Comparison of ENCODE assay signal across 9 cellular contexts in the genomic region with DNA sequence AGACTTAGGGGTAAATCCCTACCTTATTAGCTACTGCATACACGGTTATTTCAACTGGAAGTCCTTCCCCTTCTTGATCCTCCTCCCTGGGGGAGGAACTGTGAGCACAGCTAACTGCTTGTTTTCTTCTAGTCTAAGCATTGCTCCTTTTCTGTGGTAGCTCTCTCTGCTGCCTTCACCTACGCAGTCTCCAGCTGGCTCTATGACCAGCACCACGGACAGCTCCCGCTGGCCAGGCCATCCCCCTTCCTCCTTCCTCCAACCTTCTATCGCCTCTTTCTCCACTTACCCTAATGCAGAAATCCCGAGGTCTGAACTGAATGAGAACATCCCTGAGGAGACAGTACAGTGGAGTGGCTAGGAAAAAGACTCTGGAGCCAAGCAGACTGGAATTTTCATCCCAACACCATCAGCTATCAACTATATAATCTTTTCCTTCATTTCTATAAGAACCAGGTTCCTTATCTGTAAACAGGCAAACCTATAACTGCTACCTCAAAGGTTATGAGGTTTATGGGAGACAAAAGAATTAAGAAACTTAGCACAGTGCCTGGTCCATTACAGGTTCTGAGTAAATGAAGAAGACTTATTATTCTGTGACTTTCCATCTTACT. TPM values are rescaled to one million over a fixed set of nuclear protein-coding genes. Genes with fewer than 3 reads are reported as not detected.
DNase-seq lines count a peak whose midpoint lies in the region; ATAC-seq, FAIRE-seq and TF ChIP-seq lines count a peak whose summit lies in the region.
"Had no signal": no experiment of that assay in that cellular context is flagged by ENCODE, and none has a peak within 500 bp of the region (broad histone marks: within the 10 kb centered on the region; RNA-seq: fewer than 3 reads in every experiment).

No MANE protein-coding gene starts in this region.

- DNase-seq in GM12891 (ENCODE audit: insufficient read length, low spot score) = peak; percentile 33
- DNase-seq in MG63 = peak; percentile 28
- DNase-seq in astrocyte of the spinal cord (ENCODE audit: low read depth, low spot score) = peak; percentile 35
- DNase-seq in mesenteric fat pad (ENCODE audit: low spot score) = peak; percentile 47
- no peak for DNase-seq in CD14-positive monocyte (ENCODE audit: low spot score)
- no peak for DNase-seq in activated T-cell treated with anti-CD3 and anti-CD28 coated beads for 4 hours
- no peak for DNase-seq in NCI-H1417 treated with DMSO at 0.1 percent for 48 hours (lab: John Stamatoyannopoulos, UW)

- H3K9me3 Mint-ChIP-seq in CD14-positive monocyte = peaks cover 0 to 2% (median 0%) of the 10 kb centered on the region in 7 donors
- H3K9me3 Mint-ChIP-seq: activated naive CD4-positive, alpha-beta T cell treated with anti-CD3 and anti-CD28 coated beads, Interleukin-2, amount 50 U/mL, for 72 hours had no signal

- FAIRE-seq in GM12891 (lab: Jason Lieb, UNC) = peak; percentile 38

- H3K27ac Mint-ChIP-seq in CD14-positive monocyte = no peak overlapping the region
- H3K27ac Mint-ChIP-seq: activated naive CD4-positive, alpha-beta T cell treated with anti-CD3 and anti-CD28 coated beads, Interleukin-2, amount 50 U/mL, for 72 hours had no signal

- H3K27me3 Mint-ChIP-seq in CD14-positive monocyte (ENCODE audit: low read depth in 3 of 3) = peaks cover 48 to 53% (median 51%) of the 10 kb centered on the region in 3 donors

- no peak for ATAC-seq in GM21526 (IDR thresholded peaks at IDR 0.05; ENCODE audit: low FRiP score, unreplicated experiment)
- ATAC-seq: activated naive CD4-positive, alpha-beta T cell treated with anti-CD3 and anti-CD28 coated beads, Interleukin-2, amount 50 U/mL, for 72 hours had no signal

- H3K36me3 Mint-ChIP-seq in CD14-positive monocyte = no peaks in the 10 kb centered on the region
- H3K36me3 Mint-ChIP-seq: activated naive CD4-positive, alpha-beta T cell treated with anti-CD3 and anti-CD28 coated beads, Interleukin-2, amount 50 U/mL, for 72 hours had no signal

- intact Hi-C loops in CD14-positive monocyte (cut with micrococcal nuclease) = no loop called here

- H3K4me1 Mint-ChIP-seq in CD14-positive monocyte = peaks cover 5% of the 10 kb centered on the region

- peaks cover 22% of the 10 kb centered on the region for H3K27me3 ChIP-seq in MG63

- H3K4me3 ChIP-seq in MG63 (no peak overlapping the region), astrocyte of the spinal cord (ENCODE audit: low read depth, low read length) (no peak overlapping the region)

- peak overlapping the region in 1 of 2 donors; percentile 44 for H3K4me3 Mint-ChIP-seq in CD14-positive monocyte

- TF ChIP-seq POLR2A in GM12891 (IDR thresholded peaks at IDR 0.05; ENCODE audit: low read depth, low read length) = no peak

- TF ChIP-seq CTCF in astrocyte of the spinal cord (IDR thresholded peaks at IDR 0.05; ENCODE audit: low read depth, low read length) = no peak
- TF ChIP-seq CTCF in CD14-positive monocyte (IDR thresholded peaks at IDR 0.05) = no peak

- H3K36me3 ChIP-seq in MG63 = no peaks in the 10 kb centered on the region

- no peaks in the 10 kb centered on the region for H3K9me3 ChIP-seq in MG63

- in situ Hi-C loops in astrocyte of the spinal cord (cut with HindIII; ENCODE audit: low sequenced_read_pairs) = no loop called here

TF ChIP-seq in GM12891, 5 proteins besides CTCF, POLR2A, EP300 and RAD21:
- TF ChIP-seq PAX5 (IDR thresholded peaks at IDR 0.05; ENCODE audit: insufficient read depth, low read length, severe bottlenecking) = no peak
- TF ChIP-seq TAF1 (IDR thresholded peaks at IDR 0.05; ENCODE audit: low read depth, low read length) = no peak

RNA-seq across cellular contexts. Expression of gene CFAP65, which starts 4.7 kb away (rescaled TPM):
- polyA plus RNA-seq in GM12891 (2012; ENCODE audit: low read depth, missing spikeins) = not detected
- total RNA-seq in MG63 (2014; rRNA removed; shearing (Covaris generic); ENCODE audit: low replicate concordance) = 0.03 TPM in 1 of 2 replicates, not detected in the other
- not detected for total RNA-seq in mesenteric fat pad
- not detected for polyA plus RNA-seq in CD14-positive monocyte
- total RNA-seq: activated naive CD4-positive, alpha-beta T cell treated with anti-CD3 and anti-CD28 coated beads, Interleukin-2, amount 50 U/mL, for 72 hours had no signal

RNA-seq across cellular contexts. Expression of gene IHH, which starts 14.7 kb away (rescaled TPM):
- not detected for polyA plus RNA-seq in GM12891 (2012; ENCODE audit: low read depth, missing spikeins)
- 0.16 TPM in 1 of 2 replicates, not detected in the other for total RNA-seq in MG63 (2014; rRNA removed; shearing (Covaris generic); ENCODE audit: low replicate concordance)
- total RNA-seq in mesenteric fat pad = 0.26 TPM
- not detected for polyA plus RNA-seq in CD14-positive monocyte

RNA-seq across cellular contexts. Expression of gene CRYBA2, which starts 52.8 kb away (rescaled TPM):
- not detected for polyA plus RNA-seq in GM12891 (2012; ENCODE audit: low read depth, missing spikeins)
- total RNA-seq in MG63 (2014; rRNA removed; shearing (Covaris generic); ENCODE audit: low replicate concordance) = not detected in 2 replicates
- total RNA-seq in mesenteric fat pad = not detected
- polyA plus RNA-seq in CD14-positive monocyte = not detected
- total RNA-seq: activated naive CD4-positive, alpha-beta T cell treated with anti-CD3 and anti-CD28 coated beads, Interleukin-2, amount 50 U/mL, for 72 hours had no signal

Comparison
In these comparisons a context has a peak if more than half of its experiments do, and no peak if none do; other contexts are left out.
1. DNase-seq: peak in GM12891 (single experiment), MG63 (single experiment), astrocyte of the spinal cord (single experiment) and mesenteric fat pad (single experiment); none in CD14-positive monocyte (single experiment), activated T-cell treated with anti-CD3 and anti-CD28 coated beads for 4 hours (single experiment) and NCI-H1417 treated with DMSO at 0.1 percent for 48 hours (single experiment).